ENCODE assay signal across 8 cellular contexts in genomic region chr6:87078983-87079616, GRCh38. TPM values are rescaled to one million over a fixed set of nuclear protein-coding genes. Genes with fewer than 3 reads are reported as not detected.
DNase-seq lines count a peak whose midpoint lies in the region; ATAC-seq, FAIRE-seq and TF ChIP-seq lines count a peak whose summit lies in the region.

No MANE protein-coding gene starts in this region.

- H3K4me1 ChIP-seq in mesendoderm (ENCODE audit: control insufficient read depth, low read depth, low read length), result no peaks in the 10 kb centered on the region

- H2AK5ac ChIP-seq in mesendoderm (ENCODE audit: low read length), result no peak overlapping the region

- H3K56ac ChIP-seq in mesendoderm (ENCODE audit: low read length), result no peak overlapping the region

- no peak overlapping the region for H4K8ac ChIP-seq in mesendoderm (ENCODE audit: low read depth, low read length)

- no peaks in the 10 kb centered on the region for H3K27me3 ChIP-seq in mesendoderm (ENCODE audit: insufficient read depth, low read length, poor library complexity)

- H3K79me1 ChIP-seq in mesendoderm (ENCODE audit: low read length), result no peaks in the 10 kb centered on the region

- no peak overlapping the region for H3K4me3 ChIP-seq in mesendoderm (ENCODE audit: low read length)

- no peaks in the 10 kb centered on the region for H3K36me3 ChIP-seq in mesendoderm (ENCODE audit: control insufficient read depth, insufficient read depth, low read length)

- H2BK15ac ChIP-seq in mesendoderm (replicated peaks; ENCODE audit: low read depth), result no peak overlapping the region

- no peaks in the 10 kb centered on the region for H3K79me2 ChIP-seq in mesendoderm (ENCODE audit: control insufficient read depth, insufficient read depth, low read length)

- H3K23ac ChIP-seq in mesendoderm (ENCODE audit: low read length), result no peak overlapping the region

- no peak overlapping the region for H3K27ac ChIP-seq in mesendoderm (ENCODE audit: low read depth, low read length)

- H2BK5ac ChIP-seq in mesendoderm (ENCODE audit: low read length), result no peak overlapping the region

- no peak overlapping the region for H2BK120ac ChIP-seq in mesendoderm (ENCODE audit: low read depth, low read length)

- H3K4me2 ChIP-seq in mesendoderm (ENCODE audit: low read length), result no peak overlapping the region

- no peak overlapping the region for H3K18ac ChIP-seq in mesendoderm (ENCODE audit: low read length)

- ATAC-seq in HG03039 (IDR thresholded peaks at IDR 0.05; ENCODE audit: unreplicated experiment), result peak; percentile 41

- FAIRE-seq in GM12892 (lab: Jason Lieb, UNC), result peak; percentile 61

- H3K9ac ChIP-seq in mesendoderm (ENCODE audit: low read length), result no peak overlapping the region

- H4K5ac ChIP-seq in mesendoderm (ENCODE audit: low read length), result no peak overlapping the region

- no peak for TF ChIP-seq POLR2A in GM12892 (IDR thresholded peaks at IDR 0.05; ENCODE audit: low read depth, low read length)

- no peak overlapping the region for H3K4ac ChIP-seq in mesendoderm (ENCODE audit: low read depth, low read length)

- WGBS in mesendoderm (ENCODE audit: extremely low coverage, insufficient coverage, low lambda C conversion rate), result no CpG with 5 or more reads among the region's 8 CpGs

- DNase-seq in 8988T, result peak; percentile 58
- peak; percentile 18 for DNase-seq in GM12892 (ENCODE audit: insufficient read length)
- DNase-seq in NCI-H524 treated with DMSO at 0.1 percent for 48 hours (lab: John Stamatoyannopoulos, UW), result peak; percentile 13
- DNase-seq in activated CD4-positive, alpha-beta T cell treated with anti-CD3 and anti-CD28 coated beads, Interleukin-2, amount 50 U/mL, for 4 hours, result peak; percentile 34 to 36
- DNase-seq in ecto neural progenitor cell (ENCODE audit: low spot score), result peak; percentile 83
- peak; percentile 92 for DNase-seq in mesendoderm
- peak; percentile 39 to 43 for DNase-seq in stimulated activated CD8-positive, alpha-beta memory T cell treated with anti-CD3 and anti-CD28 coated beads, Interleukin-2, amount 100 ng/mL, for 48 hours (ENCODE audit: low read depth in 2 of 2)

RNA-seq across cellular contexts. Expression of gene CGA, which starts 15.8 kb away (rescaled TPM):
- not detected for polyA plus RNA-seq in GM12892 (2012; ENCODE audit: missing spikeins)
- not detected for polyA plus RNA-seq in mesendoderm (2013, experiment 1 of 2)
- polyA plus RNA-seq in mesendoderm (2013, experiment 2 of 2), result 0.06 TPM

Comparison
In these comparisons a context has a peak if more than half of its experiments do, and no peak if none do; other contexts are left out.
1. DNase-seq: peak in every context shown above with its lines; median percentile 92 in mesendoderm; 83 in ecto neural progenitor cell; 58 in 8988T; 41 in stimulated activated CD8-positive, alpha-beta memory T cell treated with anti-CD3 and anti-CD28 coated beads, Interleukin-2, amount 100 ng/mL, for 48 hours; 35 in activated CD4-positive, alpha-beta T cell treated with anti-CD3 and anti-CD28 coated beads, Interleukin-2, amount 50 U/mL, for 4 hours; 18 in GM12892; 13 in NCI-H524 treated with DMSO at 0.1 percent for 48 hours.